22 cellular contexts compared by ENCODE assay signal in genomic region chr17:72989074-72989610, GRCh38.
DNase-seq lines count a peak whose midpoint lies in the region; ATAC-seq and TF ChIP-seq lines count a peak whose summit lies in the region.
"Had no signal": no experiment of that assay in that cellular context is flagged by ENCODE, and none has a peak within 500 bp of the region (broad histone marks: within the 10 kb centered on the region; RNA-seq: fewer than 3 reads in every experiment).

No MANE protein-coding gene starts in this region.

- CTCF ChIA-PET in AG04450 (lab: Charles Lee) = interaction anchor here (1.0 kb wide), 1 partner anchor 11 kb away, joined by 4 read pairs; no protein-coding TSS in a partner anchor

- H3K36me3 Mint-ChIP-seq in type B pancreatic cell = no peaks in the 10 kb centered on the region

- no peak overlapping the region for H3K23ac ChIP-seq in trophoblast cell (ENCODE audit: low read length)

- no peak for ATAC-seq in HG02981 (IDR thresholded peaks at IDR 0.05; ENCODE audit: unreplicated experiment)
- ATAC-seq: PC-3 had no signal

- peak overlapping the region; percentile 26 for H4K12ac ChIP-seq in trophoblast cell (ENCODE audit: low read depth, low read length)

- no peaks in the 10 kb centered on the region for H3K27me3 ChIP-seq in AG04450 (ENCODE audit: control insufficient read depth, insufficient read depth, low read length)
- no peaks in the 10 kb centered on the region for H3K27me3 ChIP-seq in trophoblast cell (ENCODE audit: insufficient read depth, low read length)

- H3K14ac ChIP-seq in trophoblast cell (ENCODE audit: low read length) = no peak overlapping the region

- no peak overlapping the region for H3K4me2 ChIP-seq in trophoblast cell (ENCODE audit: low read length)

- H3K27ac ChIP-seq in AG04450 (ENCODE audit: low read depth, low read length) (no peak overlapping the region), trophoblast cell (ENCODE audit: low read depth, low read length) (no peak overlapping the region)
- H3K27ac ChIP-seq: HL-60 had no signal

- DNase-seq in AG04450 (ENCODE audit: low read depth, low spot score) (peak; percentile 11), choroid plexus epithelial cell (ENCODE audit: low read depth) (peak; percentile 29), iris pigment epithelial cell (ENCODE audit: low read depth) (peak; percentile 64), trophoblast cell (no peak), amygdala (lab: John Stamatoyannopoulos, UW) (no peak), dermis blood vessel endothelial cell (no peak), type B pancreatic cell (ENCODE audit: extremely low spot score, unreplicated experiment) (no peak)
- DNase-seq: 8988T; ACHN; Calu3; DMS153; DND-41; NCI-H1105; NCI-H1436 treated with DMSO at 0.1 percent for 48 hours; NCI-H1930; NCI-H2107; NCI-H524 treated with DMSO at 0.1 percent for 48 hours; NCI-H82; NK-92 treated with Interleukin-12 subunit alpha and Interleukin-12 subunit beta, amount 100 ng/mL, for 24 hours; PC-3 had no signal

- H3K4me3 ChIP-seq in AG04450 (ENCODE audit: low read depth, low read length) = no peak overlapping the region
- no peak overlapping the region for H3K4me3 ChIP-seq in choroid plexus epithelial cell (ENCODE audit: low read depth, low read length)
- H3K4me3 ChIP-seq in trophoblast cell (ENCODE audit: low read depth, low read length) = no peak overlapping the region

- no peaks in the 10 kb centered on the region for H3K79me1 ChIP-seq in trophoblast cell (ENCODE audit: low read length)

- no peaks in the 10 kb centered on the region for H3K9me3 Mint-ChIP-seq in type B pancreatic cell

- H4K91ac ChIP-seq in trophoblast cell (ENCODE audit: low read depth, low read length) = no peak overlapping the region

- H2BK12ac ChIP-seq in trophoblast cell (ENCODE audit: low read length) = no peak overlapping the region

- peaks cover 3% of the 10 kb centered on the region for H3K4me1 Mint-ChIP-seq in type B pancreatic cell (ENCODE audit: unreplicated experiment)

- H3K4me1 ChIP-seq in trophoblast cell (ENCODE audit: control insufficient read depth in 1 of 2, insufficient read depth in 2 of 2, low read length in 2 of 2) = peaks cover 4 to 10% of the 10 kb centered on the region in 2 experiments

- no peak overlapping the region for H3K18ac ChIP-seq in trophoblast cell (ENCODE audit: low read length)

- no peak for TF ChIP-seq CTCF in AG04450 (IDR thresholded peaks at IDR 0.05; ENCODE audit: low read depth, low read length)
- TF ChIP-seq CTCF in choroid plexus epithelial cell (conservative IDR thresholded peaks at IDR 0.05; ENCODE audit: low read depth, low read length) = no peak
- TF ChIP-seq CTCF in type B pancreatic cell (conservative IDR thresholded peaks at IDR 0.05) = no peak

- H2AK5ac ChIP-seq in trophoblast cell (ENCODE audit: low read length) = no peak overlapping the region

- H2BK120ac ChIP-seq in trophoblast cell (ENCODE audit: insufficient read depth, low read length, poor library complexity) = no peak overlapping the region

- H3K4me3 Mint-ChIP-seq in type B pancreatic cell = no peak overlapping the region

- WGBS in trophoblast cell (ENCODE audit: extremely low coverage, insufficient coverage, insufficient read length) = no CpG with 5 or more reads among the region's 6 CpGs

- no peaks in the 10 kb centered on the region for H3K9me3 ChIP-seq in AG04450 (ENCODE audit: control insufficient read depth, insufficient read depth, low read length)
- peaks cover 2% of the 10 kb centered on the region for H3K9me3 ChIP-seq in trophoblast cell (ENCODE audit: insufficient read depth, low read depth, low read length)

- H3K27me3 Mint-ChIP-seq in type B pancreatic cell = no peaks in the 10 kb centered on the region

- H3K4ac ChIP-seq in trophoblast cell (ENCODE audit: low read depth, low read length) = no peak overlapping the region

- no peaks in the 10 kb centered on the region for H3K36me3 ChIP-seq in trophoblast cell (ENCODE audit: control insufficient read depth in 1 of 2, insufficient read depth in 2 of 2, low read length in 2 of 2)

- H2BK5ac ChIP-seq in trophoblast cell (ENCODE audit: low read depth, low read length, poor library complexity) = no peak overlapping the region

- H2AFZ ChIP-seq in trophoblast cell (ENCODE audit: insufficient read depth, low read length, poor library complexity) = no peak overlapping the region

- H4K8ac ChIP-seq in trophoblast cell (ENCODE audit: low read depth, low read length) = no peak overlapping the region

- POLR2A ChIA-PET in AG04450 (lab: Yijun Ruan, JAX) = interaction anchor here (0.7 kb wide), 1 partner anchor 40 kb away, joined by 3 read pairs; no protein-coding TSS in a partner anchor

- no peak overlapping the region for H3K9ac ChIP-seq in trophoblast cell (ENCODE audit: low read length)

- no peaks in the 10 kb centered on the region for H3K79me2 ChIP-seq in trophoblast cell (ENCODE audit: control insufficient read depth, insufficient read depth, low read length, poor library complexity)

- H3K27ac Mint-ChIP-seq in type B pancreatic cell = no peak overlapping the region

Comparison
In these comparisons a context has a peak if more than half of its experiments do, and no peak if none do; other contexts are left out.
1. DNase-seq: peak in AG04450 (single experiment), choroid plexus epithelial cell (single experiment) and iris pigment epithelial cell (single experiment); none in trophoblast cell (0 of 2), amygdala (0 of 56), dermis blood vessel endothelial cell (single experiment) and type B pancreatic cell (single experiment).